In genomic region chr2:62197609-62198236, GRCh38 we compare ENCODE assay signal across 8 cellular contexts. TPM values are rescaled to one million over a fixed set of nuclear protein-coding genes. Genes with fewer than 3 reads are reported as not detected.
DNase-seq lines count a peak whose midpoint lies in the region; TF ChIP-seq lines count a peak whose summit lies in the region.

No MANE protein-coding gene starts in this region.

- 5% methylated on average over 20 of the region's 20 CpGs for WGBS in esophagus, 2 donors
- 15% methylated on average over 20 of the region's 20 CpGs for WGBS in urinary bladder

- H3K36me3 ChIP-seq in HEK293 (ENCODE audit: control insufficient read depth in 2 of 2, insufficient read depth in 1 of 2, low read length in 2 of 2) (no peaks in the 10 kb centered on the region), esophagus (ENCODE audit: control insufficient read depth in 2 of 2, insufficient read depth in 2 of 2, low read length in 1 of 2) (no peaks in the 10 kb centered on the region), muscle layer of duodenum (ENCODE audit: control insufficient read depth in 1 of 2, insufficient read depth in 2 of 2, low read length in 2 of 2) (no peaks in the 10 kb centered on the region), urinary bladder (ENCODE audit: insufficient read depth) (no peaks in the 10 kb centered on the region)

- peak overlapping the region; percentile 21; the same call in 1 of the 2 replicates for H3K27ac ChIP-seq in HEK293 (ENCODE audit: extremely low read depth, low read depth, low read length)
- peak overlapping the region; percentile 70 to 97 for H3K27ac ChIP-seq in esophagus (ENCODE audit: low read depth in 2 of 2, low read length in 1 of 2)
- H3K27ac ChIP-seq in muscle layer of duodenum (ENCODE audit: low read length), result peak overlapping the region; percentile 49
- H3K27ac ChIP-seq in urinary bladder (ENCODE audit: low read depth), result no peak overlapping the region

- POLR2A ChIA-PET in AG04449 (lab: Yijun Ruan, JAX) (interaction anchor here (1.3 kb wide), 1 partner anchor 19 kb away, joined by 4 read pairs; no protein-coding TSS in a partner anchor), HEK293 (lab: Yijun Ruan, JAX) (interaction anchor here (1.2 kb wide), 2 partner anchors 34 to 100 kb away, joined by 3 read pairs; no protein-coding TSS in a partner anchor)

- H3K4me1 ChIP-seq in HEK293 (ENCODE audit: control insufficient read depth, insufficient read depth, low read length), result peaks cover 12% of the 10 kb centered on the region
- peaks cover 6 to 10% of the 10 kb centered on the region in 2 donors for H3K4me1 ChIP-seq in esophagus (ENCODE audit: control insufficient read depth in 2 of 2, insufficient read depth in 2 of 2, low read length in 1 of 2)
- peaks cover 8 to 38% of the 10 kb centered on the region in 2 donors for H3K4me1 ChIP-seq in muscle layer of duodenum (ENCODE audit: control insufficient read depth in 1 of 2, insufficient read depth in 2 of 2, low read length in 2 of 2)
- peaks cover 4% of the 10 kb centered on the region for H3K4me1 ChIP-seq in urinary bladder (ENCODE audit: insufficient read depth)

- H3K9me3 ChIP-seq in HEK293 (ENCODE audit: control insufficient read depth, insufficient read depth, low read depth, low read length) (no peaks in the 10 kb centered on the region), esophagus (ENCODE audit: control insufficient read depth in 2 of 2, insufficient read depth in 1 of 2, low read depth in 1 of 2, low read length in 1 of 2) (no peaks in the 10 kb centered on the region), muscle layer of duodenum (ENCODE audit: control insufficient read depth in 1 of 2, low read length in 2 of 2) (no peaks in the 10 kb centered on the region)

- no peaks in the 10 kb centered on the region for H3K27me3 ChIP-seq in esophagus (ENCODE audit: control insufficient read depth in 1 of 2, insufficient read depth in 2 of 2, low read length in 2 of 2)
- H3K27me3 ChIP-seq in muscle layer of duodenum (ENCODE audit: low read depth, low read length), result no peaks in the 10 kb centered on the region

- no peak for TF ChIP-seq CTCF in AG04449 (IDR thresholded peaks at IDR 0.05; ENCODE audit: insufficient read depth, low read length, missing control alignments)
- no peak for TF ChIP-seq CTCF in HEK293 (tag by site-specific recombination; IDR thresholded peaks at IDR 0.05)
- TF ChIP-seq CTCF in WI38 (IDR thresholded peaks at IDR 0.05; ENCODE audit: low read depth, low read length), result no peak
- no peak for TF ChIP-seq CTCF in GM13977 (IDR thresholded peaks at IDR 0.05; ENCODE audit: extremely low read depth, insufficient read depth, missing control alignments)

- CTCF ChIA-PET in AG04449 (lab: Yijun Ruan, JAX) (interaction anchor here (0.7 to 1.1 kb wide), 3 partner anchors 8 to 285 kb away, joined by 3 read pairs; no protein-coding TSS in a partner anchor), HEK293 (lab: Yijun Ruan, JAX) (interaction anchor here (1.0 kb wide), 1 partner anchor 103 kb away, joined by 3 read pairs; no protein-coding TSS in a partner anchor)

- H3K4me3 ChIP-seq in AG04449 (ENCODE audit: low read depth, low read length), result peak overlapping the region; percentile 90
- peak overlapping the region; percentile 94 for H3K4me3 ChIP-seq in HEK293 (ENCODE audit: low read depth, low read length)
- peak overlapping the region; percentile 95 for H3K4me3 ChIP-seq in WI38 (ENCODE audit: low read depth, low read length)
- peak overlapping the region; percentile 96 to 97 for H3K4me3 ChIP-seq in esophagus (ENCODE audit: low read depth in 1 of 2, low read length in 2 of 2)
- H3K4me3 ChIP-seq in muscle layer of duodenum (ENCODE audit: low read depth in 1 of 2, low read length in 2 of 2), result peak overlapping the region; percentile 85 to 97
- peak overlapping the region; percentile 72 for H3K4me3 ChIP-seq in urinary bladder (ENCODE audit: low read depth, low read length)

- DNase-seq in AG04449 (ENCODE audit: low read depth, low spot score) (no peak), GM13977 (ENCODE audit: low spot score) (no peak), NCI-H774 (lab: John Stamatoyannopoulos, UW) (no peak)

- in situ Hi-C loops in GM13977 (cut with MboI; ENCODE audit: low pct_unique_long_range_greater_than_20kb, low sequenced_read_pairs, unreplicated experiment), result no loop called here

TF ChIP-seq in HEK293, 187 proteins besides CTCF, POLR2A, EP300 and RAD21:
- 0 out of 2 replicates have a peak, but pooled peaks have one; percentile 55 for TF ChIP-seq ZBTB20 (tag by site-specific recombination; IDR thresholded peaks at IDR 0.05)
- TF ChIP-seq ZNF692 (tag by site-specific recombination; IDR thresholded peaks at IDR 0.05), result no peak
- TF ChIP-seq SP2 (tag by site-specific recombination; IDR thresholded peaks at IDR 0.05), result peak; percentile 62
- TF ChIP-seq KLF8 (tag by site-specific recombination; IDR thresholded peaks at IDR 0.05), result 0 out of 2 replicates have a peak, but pooled peaks have one; percentile 20
- TF ChIP-seq ZNF610 (tag by site-specific recombination; IDR thresholded peaks at IDR 0.05; ENCODE audit: borderline replicate concordance), result no peak
- peak; percentile 72 for TF ChIP-seq PRDM6 (tag by site-specific recombination; IDR thresholded peaks at IDR 0.05)
TF ChIP-seq in HEK293: peak in this region for 4.

RNA-seq across cellular contexts. Expression of gene B3GNT2, which starts 1.8 kb away (rescaled TPM):
- polyA plus RNA-seq in esophagus (10 to 100 TPM; 13.0 to 13.5 TPM), urinary bladder (12.8 TPM)
- 27.3 TPM for total RNA-seq in urinary bladder
